In genomic region chr20:57912227-57912582, GRCh38 we compare ENCODE assay signal across 32 cellular contexts.
"Had no signal": no experiment of that assay in that cellular context is flagged by ENCODE, and none has a peak within 500 bp of the region (broad histone marks: within the 10 kb centered on the region; RNA-seq: fewer than 3 reads in every experiment).

No MANE protein-coding gene starts in this region.

- H3K4me1 Mint-ChIP-seq: activated CD4-positive, alpha-beta T cell treated with anti-CD3 and anti-CD28 coated beads for 36 hours; activated CD4-positive, alpha-beta T cell treated with anti-CD3 and anti-CD28 coated beads, Interleukin-2, amount 10 ng/mL, durations not matched to agents 24 days and 14 days; activated CD8-positive, alpha-beta memory T cell treated with anti-CD3 and anti-CD28 coated beads, Interleukin-2, amount 10 ng/mL, durations not matched to agents 7 days and 5 days; activated naive CD4-positive, alpha-beta T cell treated with anti-CD3 and anti-CD28 coated beads, Interleukin-2, amount 10 ng/mL, durations not matched to agents 7 days and 5 days; activated naive CD8-positive, alpha-beta T cell treated with anti-CD3 and anti-CD28 coated beads, Interleukin-2, amount 10 ng/mL, durations not matched to agents 7 days and 5 days; central memory CD8-positive, alpha-beta T cell had no signal

- ATAC-seq: activated CD4-positive, alpha-beta T cell treated with anti-CD3 and anti-CD28 coated beads for 36 hours; activated CD8-positive, alpha-beta memory T cell treated with anti-CD3 and anti-CD28 coated beads, Interleukin-2, amount 10 ng/mL, durations not matched to agents 7 days and 5 days; activated CD8-positive, alpha-beta T cell treated with anti-CD3 and anti-CD28 coated beads, Interleukin-2, amount 10 ng/mL, durations not matched to agents 7 days and 5 days; activated naive CD4-positive, alpha-beta T cell treated with anti-CD3 and anti-CD28 coated beads, Interleukin-2, amount 50 U/mL, for 72 hours; esophagus mucosa; T-helper 17 cell had no signal

- H3K36me3 ChIP-seq: ascending aorta, breast epithelium, cardiac muscle cell had no signal

- H3K27ac Mint-ChIP-seq: activated CD4-positive, alpha-beta memory T cell treated with anti-CD3 and anti-CD28 coated beads for 36 hours; activated CD4-positive, alpha-beta T cell treated with anti-CD3 and anti-CD28 coated beads for 36 hours; activated CD4-positive, alpha-beta T cell treated with anti-CD3 and anti-CD28 coated beads, Interleukin-2, amount 10 ng/mL, durations not matched to agents 24 days and 14 days; activated CD8-positive, alpha-beta memory T cell treated with anti-CD3 and anti-CD28 coated beads, Interleukin-2, amount 10 ng/mL, durations not matched to agents 7 days and 5 days; activated CD8-positive, alpha-beta T cell treated with anti-CD3 and anti-CD28 coated beads, Interleukin-2, amount 10 ng/mL, durations not matched to agents 7 days and 5 days; activated naive CD4-positive, alpha-beta T cell treated with anti-CD3 and anti-CD28 coated beads, Interleukin-2, amount 10 ng/mL, durations not matched to agents 7 days and 5 days; activated naive CD4-positive, alpha-beta T cell treated with anti-CD3 and anti-CD28 coated beads, Interleukin-2, amount 50 U/mL, for 72 hours; activated naive CD8-positive, alpha-beta T cell treated with anti-CD3 and anti-CD28 coated beads, Interleukin-2, amount 10 ng/mL, durations not matched to agents 7 days and 5 days; activated T-helper 1 cell treated with anti-CD3 and anti-CD28 coated beads, Interleukin-12 subunit alpha, Interleukin-12 subunit beta, Interleukin-2, Interleukin-4 antibody, amounts not matched to agents 30 ng/mL and 10 ng/mL and 1 ng/mL, durations not matched to agents 14 hours and 24 hours and 36 hours; activated T-helper 2 cell treated with anti-CD3 and anti-CD28 coated beads, Interferon-gamma antibody, Interleukin-2, Interleukin-4, amounts not matched to agents 10 μg/mL and 5 μg/mL and 100 μg/mL, durations not matched to agents 14 hours and 24 hours and 36 hours; dendritic cell treated with granulocyte-macrophage colony-stimulating factor and Interleukin-4, amounts not matched to agents 40 ng/mL and 50 ng/mL, for 4 days; endodermal cell; T-helper 17 cell; T-helper 2 cell treated with Interferon-gamma antibody and Interleukin-4, amounts not matched to agents 5 μg/mL and 100 μg/mL, for 36 hours had no signal

- H3K4me3 Mint-ChIP-seq: activated CD4-positive, alpha-beta memory T cell treated with anti-CD3 and anti-CD28 coated beads for 36 hours; activated CD4-positive, alpha-beta T cell treated with anti-CD3 and anti-CD28 coated beads for 36 hours; activated CD4-positive, alpha-beta T cell treated with anti-CD3 and anti-CD28 coated beads, Interleukin-2, amount 10 ng/mL, durations not matched to agents 24 days and 14 days; activated CD8-positive, alpha-beta memory T cell treated with anti-CD3 and anti-CD28 coated beads, Interleukin-2, amount 10 ng/mL, durations not matched to agents 7 days and 5 days; activated CD8-positive, alpha-beta T cell treated with anti-CD3 and anti-CD28 coated beads, Interleukin-2, amount 10 ng/mL, durations not matched to agents 7 days and 5 days; activated naive CD4-positive, alpha-beta T cell treated with anti-CD3 and anti-CD28 coated beads, Interleukin-2, amount 10 ng/mL, durations not matched to agents 7 days and 5 days; activated naive CD8-positive, alpha-beta T cell treated with anti-CD3 and anti-CD28 coated beads, Interleukin-2, amount 10 ng/mL, durations not matched to agents 7 days and 5 days; activated T-helper 1 cell treated with anti-CD3 and anti-CD28 coated beads, Interleukin-12 subunit alpha, Interleukin-12 subunit beta, Interleukin-2, Interleukin-4 antibody, amounts not matched to agents 30 ng/mL and 10 ng/mL and 1 ng/mL, durations not matched to agents 14 hours and 24 hours and 36 hours; brain; central memory CD8-positive, alpha-beta T cell; dendritic cell treated with granulocyte-macrophage colony-stimulating factor and Interleukin-4, amounts not matched to agents 40 ng/mL and 50 ng/mL, for 4 days; endodermal cell; T-helper 17 cell; T-helper 2 cell treated with Interferon-gamma antibody and Interleukin-4, amounts not matched to agents 5 μg/mL and 100 μg/mL, for 36 hours had no signal

- H3K27ac ChIP-seq: ascending aorta, breast epithelium, cardiac muscle cell, coronary artery, dorsolateral prefrontal cortex had no signal

- H3K36me3 Mint-ChIP-seq: activated CD4-positive, alpha-beta memory T cell treated with anti-CD3 and anti-CD28 coated beads for 36 hours; activated CD8-positive, alpha-beta memory T cell treated with anti-CD3 and anti-CD28 coated beads, Interleukin-2, amount 10 ng/mL, durations not matched to agents 7 days and 5 days; activated naive CD4-positive, alpha-beta T cell treated with anti-CD3 and anti-CD28 coated beads, Interleukin-2, amount 10 ng/mL, durations not matched to agents 7 days and 5 days; activated naive CD4-positive, alpha-beta T cell treated with anti-CD3 and anti-CD28 coated beads, Interleukin-2, amount 50 U/mL, for 72 hours; activated naive CD8-positive, alpha-beta T cell treated with anti-CD3 and anti-CD28 coated beads, Interleukin-2, amount 10 ng/mL, durations not matched to agents 7 days and 5 days; brain had no signal

- H3K4me3 ChIP-seq: ascending aorta, breast epithelium, cardiac muscle cell, coronary artery, dorsolateral prefrontal cortex had no signal

- H3K4me1 ChIP-seq: ascending aorta, breast epithelium had no signal

- H3K27me3 ChIP-seq: ascending aorta, breast epithelium had no signal

- H3K9me3 ChIP-seq: ascending aorta, breast epithelium had no signal

- H3K9me3 Mint-ChIP-seq: activated CD4-positive, alpha-beta memory T cell treated with anti-CD3 and anti-CD28 coated beads for 36 hours; activated CD4-positive, alpha-beta T cell treated with anti-CD3 and anti-CD28 coated beads, Interleukin-2, amount 10 ng/mL, durations not matched to agents 24 days and 14 days; activated naive CD4-positive, alpha-beta T cell treated with anti-CD3 and anti-CD28 coated beads, Interleukin-2, amount 10 ng/mL, durations not matched to agents 7 days and 5 days; activated naive CD4-positive, alpha-beta T cell treated with anti-CD3 and anti-CD28 coated beads, Interleukin-2, amount 50 U/mL, for 72 hours; activated naive CD8-positive, alpha-beta T cell treated with anti-CD3 and anti-CD28 coated beads, Interleukin-2, amount 10 ng/mL, durations not matched to agents 7 days and 5 days; activated T-helper 1 cell treated with anti-CD3 and anti-CD28 coated beads, Interleukin-12 subunit alpha, Interleukin-12 subunit beta, Interleukin-2, Interleukin-4 antibody, amounts not matched to agents 30 ng/mL and 10 ng/mL and 1 ng/mL, durations not matched to agents 14 hours and 24 hours and 36 hours; activated T-helper 2 cell treated with anti-CD3 and anti-CD28 coated beads, Interferon-gamma antibody, Interleukin-2, Interleukin-4, amounts not matched to agents 10 μg/mL and 5 μg/mL and 100 μg/mL, durations not matched to agents 14 hours and 24 hours and 36 hours; central memory CD8-positive, alpha-beta T cell; dendritic cell treated with granulocyte-macrophage colony-stimulating factor and Interleukin-4, amounts not matched to agents 40 ng/mL and 50 ng/mL, for 4 days; endodermal cell; T-helper 2 cell treated with Interferon-gamma antibody and Interleukin-4, amounts not matched to agents 5 μg/mL and 100 μg/mL, for 36 hours had no signal

- FAIRE-seq: frontal cortex had no signal

- DNase-seq: activated CD4-positive, alpha-beta memory T cell treated with anti-CD3 and anti-CD28 coated beads for 36 hours; activated CD4-positive, alpha-beta T cell treated with anti-CD3 and anti-CD28 coated beads for 36 hours; activated CD4-positive, alpha-beta T cell treated with anti-CD3 and anti-CD28 coated beads, Interleukin-2, amount 10 ng/mL, durations not matched to agents 24 days and 14 days; activated CD4-positive, CD25-positive, alpha-beta regulatory T cell; activated CD4-positive, CD25-positive, alpha-beta regulatory T cell treated with anti-CD3 and anti-CD28 coated beads, Interleukin-2, amount 50 U/mL, for 72 hours; activated CD8-positive, alpha-beta memory T cell treated with anti-CD3 and anti-CD28 coated beads, Interleukin-2, amount 10 ng/mL, durations not matched to agents 7 days and 5 days; activated CD8-positive, alpha-beta memory T cell treated with anti-CD3 and anti-CD28 coated beads, Interleukin-2, amount 50 U/mL, for 4 hours; activated CD8-positive, alpha-beta T cell treated with anti-CD3 and anti-CD28 coated beads, Interleukin-2, amount 10 ng/mL, durations not matched to agents 7 days and 5 days; activated naive CD4-positive, alpha-beta T cell treated with anti-CD3 and anti-CD28 coated beads, Interleukin-2, amount 10 ng/mL, durations not matched to agents 7 days and 5 days; activated naive CD8-positive, alpha-beta T cell treated with anti-CD3 and anti-CD28 coated beads, Interleukin-2, amount 10 ng/mL, durations not matched to agents 7 days and 5 days; activated T-cell treated with anti-CD3 and anti-CD28 coated beads, Interleukin-2, amount 50 U/mL, for 1 hour; activated T-cell treated with anti-CD3 and anti-CD28 coated beads, Interleukin-2, amount 50 U/mL, for 48 hours; effector memory CD4-positive, alpha-beta T cell; endodermal cell; foreskin fibroblast; T-helper 1 cell; T-helper 17 cell; T1000 had no signal
